In the genomic region with DNA sequence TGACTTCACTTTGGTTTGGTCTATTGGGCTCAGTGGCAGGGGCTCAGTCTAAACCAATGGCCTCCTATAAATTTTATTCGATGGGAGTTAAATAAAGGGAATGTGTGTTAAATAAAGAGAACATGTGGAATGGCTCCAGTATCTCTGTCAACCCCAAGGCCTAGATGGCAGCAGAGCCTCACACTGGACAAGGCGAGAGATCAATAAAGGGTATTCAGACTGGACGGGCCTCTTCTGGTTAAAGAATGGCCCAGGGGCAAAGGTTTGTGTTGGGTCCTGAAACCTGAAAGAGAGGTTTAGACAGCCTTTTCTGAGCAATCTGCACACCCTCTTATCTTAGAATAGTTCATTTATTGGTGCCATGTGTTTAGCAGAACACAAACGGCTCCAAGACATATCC, we compare ENCODE assay signal across 26 cellular contexts. TPM values are rescaled to one million over a fixed set of nuclear protein-coding genes. Genes with fewer than 3 reads are reported as not detected.
DNase-seq lines count a peak whose midpoint lies in the region; ATAC-seq, FAIRE-seq and TF ChIP-seq lines count a peak whose summit lies in the region.
"Had no signal": no experiment of that assay in that cellular context is flagged by ENCODE, and none has a peak within 500 bp of the region (broad histone marks: within the 10 kb centered on the region; RNA-seq: fewer than 3 reads in every experiment).

No MANE protein-coding gene starts in this region.

- no peak overlapping the region for H3K4me2 ChIP-seq in K562 (ENCODE audit: insufficient read depth, low read length)

- H3K27ac Mint-ChIP-seq in activated CD8-positive, alpha-beta memory T cell treated with anti-CD3 and anti-CD28 coated beads, Interleukin-2, amount 10 ng/mL, durations not matched to agents 7 days and 5 days: no peak overlapping the region
- H3K27ac Mint-ChIP-seq: CD4-positive, alpha-beta T cell had no signal

- H3K36me3 Mint-ChIP-seq in activated CD8-positive, alpha-beta memory T cell treated with anti-CD3 and anti-CD28 coated beads, Interleukin-2, amount 10 ng/mL, durations not matched to agents 7 days and 5 days: peaks cover 4% of the 10 kb centered on the region

- no peaks in the 10 kb centered on the region for H4K20me1 ChIP-seq in K562 (replicated peaks; ENCODE audit: control insufficient read depth, insufficient read depth, low read length)

- H3K4me3 Mint-ChIP-seq in activated CD8-positive, alpha-beta memory T cell treated with anti-CD3 and anti-CD28 coated beads, Interleukin-2, amount 10 ng/mL, durations not matched to agents 7 days and 5 days: no peak overlapping the region
- H3K4me3 Mint-ChIP-seq: CD4-positive, alpha-beta T cell had no signal

- DNase-seq in activated CD8-positive, alpha-beta memory T cell treated with anti-CD3 and anti-CD28 coated beads, Interleukin-2, amount 10 ng/mL, durations not matched to agents 7 days and 5 days: peak; percentile 19
- DNase-seq in activated CD8-positive, alpha-beta memory T cell treated with anti-CD3 and anti-CD28 coated beads for 24 hours: no peak
- DNase-seq in K562 (ENCODE audit: extremely low read depth in 1 of 4, low spot score in 3 of 4) (no peak), mucosa of gallbladder (ENCODE audit: low spot score) (peak; percentile 44), HAP-1 (ENCODE audit: low spot score in 2 of 2) (no peak), GM20000 (ENCODE audit: low spot score) (no peak)
- no peak for DNase-seq in stimulated activated CD4-positive, alpha-beta T cell treated with anti-CD3 and anti-CD28 coated beads, Interleukin-4, amount 100 ng/mL, for 4 hours
- DNase-seq: 8988T; CD4-positive, alpha-beta T cell; DMS153; GF-D8; GOT3; Kasumi-1; MG63; NCI-H1048; NCI-H1436; NCI-H2081; NCI-H774; OCI-M1; RPMI8226; SIG-M5 had no signal

- H3K4me1 Mint-ChIP-seq in activated CD8-positive, alpha-beta memory T cell treated with anti-CD3 and anti-CD28 coated beads, Interleukin-2, amount 10 ng/mL, durations not matched to agents 7 days and 5 days: peaks cover 24% of the 10 kb centered on the region

- POLR2A ChIA-PET in K562 (lab: Yijun Ruan, JAX): no interaction called here

- no peak overlapping the region for H3K9ac ChIP-seq in K562 (ENCODE audit: insufficient read depth in 1 of 2, low read depth in 2 of 2, low read length in 2 of 2)

- no peak overlapping the region for H2AFZ ChIP-seq in K562 (ENCODE audit: low read depth, low read length)

- TF ChIP-seq CTCF in K562 (IDR thresholded peaks at IDR 0.05 in 2 of 3, conservative IDR thresholded peaks at IDR 0.05 in 1 of 3; ENCODE audit: insufficient read depth in 2 of 3, low read depth in 1 of 3, low read length in 3 of 3) (peak in 1 of 3 experiments; percentile 9; a peak in 1 of 6 replicates), GM20000 (IDR thresholded peaks at IDR 0.05; ENCODE audit: extremely low read depth, missing control alignments) (no peak)

- H3K27me3 ChIP-seq in K562 (ENCODE audit: control insufficient read depth in 2 of 2, insufficient read depth in 2 of 2, low read length in 2 of 2) (no peaks in the 10 kb centered on the region; a peak in 1 of 5 replicates), HAP-1 (ENCODE audit: low read depth) (no peaks in the 10 kb centered on the region)
- H3K27me3 ChIP-seq: MG63 had no signal

- H3K27ac ChIP-seq in K562 (ENCODE audit: extremely low read depth, low read depth, low read length): no peak overlapping the region

- H3K79me2 ChIP-seq in K562 (ENCODE audit: control insufficient read depth, insufficient read depth, low read length): no peaks in the 10 kb centered on the region

- 1% methylated on average over 4 of the region's 4 CpGs for WGBS in K562 (ENCODE audit: insufficient coverage, low coverage, missing lambda C conversion rate)

- peaks cover 28% of the 10 kb centered on the region for H3K27me3 Mint-ChIP-seq in activated CD8-positive, alpha-beta memory T cell treated with anti-CD3 and anti-CD28 coated beads, Interleukin-2, amount 10 ng/mL, durations not matched to agents 7 days and 5 days
- H3K27me3 Mint-ChIP-seq: IgD-negative memory B cell had no signal

- intact Hi-C loops in K562 (cut with micrococcal nuclease): no loop called here

- TF ChIP-seq POLR2A in K562 (conservative IDR thresholded peaks at IDR 0.05): no peak

- in situ Hi-C loops in K562 (cut with MboI): no loop called here
- in situ Hi-C loops in HAP-1 (cut with MboI; ENCODE audit: low sequenced_read_pairs): no loop called here

- no peak for ATAC-seq in activated CD8-positive, alpha-beta memory T cell treated with anti-CD3 and anti-CD28 coated beads, Interleukin-2, amount 10 ng/mL, durations not matched to agents 7 days and 5 days
- peak; percentile 53; the same call in 2 of the 3 replicates for ATAC-seq in K562
- ATAC-seq in GM21381 (IDR thresholded peaks at IDR 0.05; ENCODE audit: unreplicated experiment): no peak

- no peaks in the 10 kb centered on the region for H3K36me3 ChIP-seq in K562 (ENCODE audit: control insufficient read depth, insufficient read depth, low read length)
- H3K36me3 ChIP-seq in HAP-1 (replicated peaks): no peaks in the 10 kb centered on the region
- H3K36me3 ChIP-seq: MG63 had no signal

- H3K9me3 ChIP-seq in K562 (replicated peaks; ENCODE audit: control insufficient read depth, insufficient read depth, low read depth, low read length) (no peaks in the 10 kb centered on the region), HAP-1 (no peaks in the 10 kb centered on the region)

- no peak for FAIRE-seq in K562 (lab: Jason Lieb, UNC)
- FAIRE-seq: GM19239 had no signal

- TF ChIP-seq RAD21 in K562 (CRISPR knock-in tag; conservative IDR thresholded peaks at IDR 0.05 in 1 of 2, IDR thresholded peaks at IDR 0.05 in 1 of 2): peak in 1 of 2 experiments; percentile 32; a peak in 1 of 4 replicates

- CTCF ChIA-PET in activated CD8-positive, alpha-beta memory T cell treated with anti-CD3 and anti-CD28 coated beads, Interleukin-2, amount 10 ng/mL, durations not matched to agents 7 days and 5 days (lab: Charles Lee): no interaction called here
- CTCF ChIA-PET in K562 (lab: Yijun Ruan, JAX; ENCODE audit: low intra/inter-chr PET ratio): no interaction called here

- no peaks in the 10 kb centered on the region for H3K9me3 Mint-ChIP-seq in activated CD8-positive, alpha-beta memory T cell treated with anti-CD3 and anti-CD28 coated beads, Interleukin-2, amount 10 ng/mL, durations not matched to agents 7 days and 5 days (ENCODE audit: low read depth)

- H3K4me3 ChIP-seq in K562: no peak overlapping the region
- no peak overlapping the region for H3K4me3 ChIP-seq in HAP-1
- H3K4me3 ChIP-seq: MG63 had no signal

- no peaks in the 10 kb centered on the region for H3K9me1 ChIP-seq in K562 (ENCODE audit: control insufficient read depth, insufficient read depth, low read length)

- BruUV-seq in K562 (replicated peaks; lab: Mats Ljungman, UMichigan): no TSS peak

- H3K4me1 ChIP-seq in K562 (replicated peaks in 1 of 2; ENCODE audit: control insufficient read depth in 2 of 2, insufficient read depth in 2 of 2, low read length in 2 of 2) (no peaks in the 10 kb centered on the region), HAP-1 (no peaks in the 10 kb centered on the region)

- TF ChIP-seq EP300 in K562 (IDR thresholded peaks at IDR 0.05; ENCODE audit: low read length): no peak

RNA-seq across cellular contexts. Expression of a gene that starts 34.7 kb away (rescaled TPM):
- total RNA-seq in activated CD8-positive, alpha-beta memory T cell treated with anti-CD3 and anti-CD28 coated beads, Interleukin-2, amount 10 ng/mL, durations not matched to agents 7 days and 5 days: 10 to 100 TPM; 27.4 to 27.9 TPM
- total RNA-seq in K562 (2011; cell fraction: chromatin; rRNA removed; ENCODE audit: low replicate concordance): 51.2 and 69.6 TPM in 2 replicates
- 41.5 and 45.0 TPM in 2 replicates for total RNA-seq in K562 (2011; cell fraction: nucleolus; rRNA removed)
- total RNA-seq in K562 (2011; cell fraction: nucleoplasm; rRNA removed): 64.2 and 69.8 TPM in 2 replicates
- 22.0 and 22.5 TPM in 2 replicates for total RNA-seq in K562 (2014; rRNA removed)
- total RNA-seq in K562 (2014; rRNA removed; fragmentation: Illumina TruSeq; extraction: Trizol): 9.3 and 10.3 TPM in 2 replicates
- total RNA-seq in K562 (2015; rRNA removed; fragmentation: Illumina TruSeq; extraction: Trizol): 15.4 and 15.8 TPM in 2 replicates
- 21.2 and 26.5 TPM in 2 replicates for total RNA-seq in K562 (2021)
- 16.1 and 20.2 TPM in 2 replicates for polyA plus RNA-seq in K562 (2011; rRNA removed)
- 23.0 and 29.3 TPM in 2 replicates for polyA plus RNA-seq in K562 (2011; cell fraction: cytosol; rRNA removed)
- 59.0 and 59.2 TPM in 2 replicates for polyA plus RNA-seq in K562 (2011; cell fraction: nucleus; rRNA removed)
- 15.5 and 18.3 TPM in 2 replicates for polyA plus RNA-seq in K562 (2012)
- polyA plus RNA-seq in K562 (2014; fragmentation: Illumina TruSeq; extraction: Trizol): 15.7 and 20.2 TPM in 2 replicates
- polyA plus RNA-seq in K562 (2014; fragmentation: Nextera tagmentation; extraction: Ambion mirVana): 1 to 10 TPM; 1.9 to 2.7 TPM
- polyA plus RNA-seq in K562 (2014; rRNA removed): 18.8 and 20.7 TPM in 2 replicates
- 17.2 and 18.0 TPM in 2 replicates for polyA minus RNA-seq in K562 (2011; rRNA and poly(A)+ RNA removed)
- 9.8 and 10.9 TPM in 2 replicates for polyA minus RNA-seq in K562 (2011; cell fraction: cytosol; rRNA and poly(A)+ RNA removed)
- polyA minus RNA-seq in K562 (2011; cell fraction: nucleus; rRNA and poly(A)+ RNA removed): 22.5 and 28.8 TPM in 2 replicates
- 40.0 TPM for total RNA-seq in mucosa of gallbladder

RNA-seq across cellular contexts. Expression of a gene that starts 35.5 kb away (rescaled TPM):
- not detected for total RNA-seq in activated CD8-positive, alpha-beta memory T cell treated with anti-CD3 and anti-CD28 coated beads, Interleukin-2, amount 10 ng/mL, durations not matched to agents 7 days and 5 days
- 1.2 and 1.5 TPM in 2 replicates for total RNA-seq in K562 (2011; cell fraction: chromatin; rRNA removed; ENCODE audit: low replicate concordance)
- 1.0 and 1.2 TPM in 2 replicates for total RNA-seq in K562 (2011; cell fraction: nucleolus; rRNA removed)
- 1.4 and 2.1 TPM in 2 replicates for total RNA-seq in K562 (2011; cell fraction: nucleoplasm; rRNA removed)
- total RNA-seq in K562 (2014; rRNA removed): 0.50 and 0.98 TPM in 2 replicates
- 0.86 and 1.3 TPM in 2 replicates for total RNA-seq in K562 (2014; rRNA removed; fragmentation: Illumina TruSeq; extraction: Trizol)
- total RNA-seq in K562 (2015; rRNA removed; fragmentation: Illumina TruSeq; extraction: Trizol): 1.8 and 2.0 TPM in 2 replicates
- 0.87 and 1.0 TPM in 2 replicates for total RNA-seq in K562 (2021)
- 0.42 and 0.71 TPM in 2 replicates for polyA plus RNA-seq in K562 (2011; rRNA removed)
- polyA plus RNA-seq in K562 (2011; cell fraction: cytosol; rRNA removed): 0.38 and 0.54 TPM in 2 replicates
- 0.20 and 0.42 TPM in 2 replicates for polyA plus RNA-seq in K562 (2011; cell fraction: nucleus; rRNA removed)
- polyA plus RNA-seq in K562 (2012): 1.1 and 1.8 TPM in 2 replicates
- polyA plus RNA-seq in K562 (2014; fragmentation: Illumina TruSeq; extraction: Trizol): 1.1 and 1.4 TPM in 2 replicates
- polyA plus RNA-seq in K562 (2014; fragmentation: Nextera tagmentation; extraction: Ambion mirVana): 1 to 10 TPM; 1.3 to 2.1 TPM
- polyA plus RNA-seq in K562 (2014; rRNA removed): 0.71 and 1.4 TPM in 2 replicates
- 0.87 and 1.3 TPM in 2 replicates for polyA minus RNA-seq in K562 (2011; rRNA and poly(A)+ RNA removed)
- polyA minus RNA-seq in K562 (2011; cell fraction: cytosol; rRNA and poly(A)+ RNA removed): 0.67 TPM in 1 of 2 replicates, not detected in the other
- polyA minus RNA-seq in K562 (2011; cell fraction: nucleus; rRNA and poly(A)+ RNA removed): 0.40 and 0.78 TPM in 2 replicates
- total RNA-seq in mucosa of gallbladder: not detected
- total RNA-seq: CD4-positive, alpha-beta T cell; NCI-H460 had no signal
- polyA plus RNA-seq: AG04450, IgD-negative memory B cell had no signal

RNA-seq across cellular contexts. Expression of a gene that starts 47.0 kb away (rescaled TPM):
- total RNA-seq in activated CD8-positive, alpha-beta memory T cell treated with anti-CD3 and anti-CD28 coated beads, Interleukin-2, amount 10 ng/mL, durations not matched to agents 7 days and 5 days: 10 to 100 TPM; 53.8 to 72.3 TPM
- 34.4 and 79.5 TPM in 2 replicates for total RNA-seq in K562 (2011; cell fraction: chromatin; rRNA removed; ENCODE audit: low replicate concordance)
- total RNA-seq in K562 (2011; cell fraction: nucleolus; rRNA removed): 65.9 and 72.4 TPM in 2 replicates
- 48.4 and 53.1 TPM in 2 replicates for total RNA-seq in K562 (2011; cell fraction: nucleoplasm; rRNA removed)
- total RNA-seq in K562 (2014; rRNA removed) (40.0 and 54.3 TPM in 2 replicates), K562 (2014; rRNA removed; fragmentation: Illumina TruSeq; extraction: Trizol) (11.9 and 12.3 TPM in 2 replicates), K562 (2015; rRNA removed; fragmentation: Illumina TruSeq; extraction: Trizol) (18.7 and 18.9 TPM in 2 replicates), K562 (2021) (57.9 and 61.2 TPM in 2 replicates), mucosa of gallbladder (41.6 TPM)
- polyA plus RNA-seq in K562 (2011; rRNA removed) (50.6 and 51.5 TPM in 2 replicates), K562 (2014; fragmentation: Illumina TruSeq; extraction: Trizol) (20.3 and 24.1 TPM in 2 replicates), K562 (2014; fragmentation: Nextera tagmentation; extraction: Ambion mirVana) (1 to 10 TPM; 1.9 to 3.1 TPM), K562 (2014; rRNA removed) (39.9 and 40.8 TPM in 2 replicates)
- polyA plus RNA-seq in K562 (2011; cell fraction: cytosol; rRNA removed): 71.7 and 126 TPM in 2 replicates
- polyA plus RNA-seq in K562 (2011; cell fraction: nucleus; rRNA removed): 54.1 and 88.1 TPM in 2 replicates
- 32.4 and 38.9 TPM in 2 replicates for polyA plus RNA-seq in K562 (2012)
- polyA minus RNA-seq in K562 (2011; rRNA and poly(A)+ RNA removed): 34.0 and 51.2 TPM in 2 replicates
- 40.2 and 43.1 TPM in 2 replicates for polyA minus RNA-seq in K562 (2011; cell fraction: cytosol; rRNA and poly(A)+ RNA removed)
- polyA minus RNA-seq in K562 (2011; cell fraction: nucleus; rRNA and poly(A)+ RNA removed): 39.4 and 43.4 TPM in 2 replicates

Comparison
In these comparisons a context has a peak if more than half of its experiments do, and no peak if none do; other contexts are left out.
1. DNase-seq: peak in activated CD8-positive, alpha-beta memory T cell treated with anti-CD3 and anti-CD28 coated beads, Interleukin-2, amount 10 ng/mL, durations not matched to agents 7 days and 5 days (single experiment) and mucosa of gallbladder (single experiment); none in activated CD8-positive, alpha-beta memory T cell treated with anti-CD3 and anti-CD28 coated beads for 24 hours (single experiment), K562 (0 of 4), HAP-1 (0 of 2), GM20000 (single experiment) and stimulated activated CD4-positive, alpha-beta T cell treated with anti-CD3 and anti-CD28 coated beads, Interleukin-4, amount 100 ng/mL, for 4 hours (0 of 2).